21 cellular contexts compared by ENCODE assay signal in genomic region chr21:36902793-36903192, GRCh38.
DNase-seq lines count a peak whose midpoint lies in the region; ATAC-seq, FAIRE-seq and TF ChIP-seq lines count a peak whose summit lies in the region.
"Had no signal": no experiment of that assay in that cellular context is flagged by ENCODE, and none has a peak within 500 bp of the region (broad histone marks: within the 10 kb centered on the region; RNA-seq: fewer than 3 reads in every experiment).

No MANE protein-coding gene starts in this region.

- no peaks in the 10 kb centered on the region for H3K27me3 Mint-ChIP-seq in activated naive CD4-positive, alpha-beta T cell treated with anti-CD3 and anti-CD28 coated beads for 36 hours (ENCODE audit: low read depth)
- no peaks in the 10 kb centered on the region for H3K27me3 Mint-ChIP-seq in progenitor cell of endocrine pancreas
- H3K27me3 Mint-ChIP-seq: CD4-positive, alpha-beta memory T cell; natural killer cell treated with Interleukin-12 subunit alpha and Interleukin-12 subunit beta and Interleukin-15 and Interleukin-18, amount 100 ng/mL, for 72 hours; stimulated activated naive CD8-positive, alpha-beta T cell treated with anti-CD3 and anti-CD28 coated beads, Interleukin-15, Interleukin-2, amounts not matched to agents 100 ng/mL and 50 ng/mL, for 24 hours had no signal

- peak; percentile 58 to 74 for ATAC-seq in activated naive CD4-positive, alpha-beta T cell treated with anti-CD3 and anti-CD28 coated beads, Interleukin-2, amount 50 U/mL, for 72 hours
- ATAC-seq: foreskin keratinocyte, lower lobe of right lung had no signal

- no peaks in the 10 kb centered on the region for H3K4me1 Mint-ChIP-seq in activated naive CD4-positive, alpha-beta T cell treated with anti-CD3 and anti-CD28 coated beads for 36 hours (ENCODE audit: low read depth)
- H3K4me1 Mint-ChIP-seq in progenitor cell of endocrine pancreas (ENCODE audit: low read depth), result no peaks in the 10 kb centered on the region
- H3K4me1 Mint-ChIP-seq: CD4-positive, alpha-beta memory T cell; endodermal cell had no signal

- H4K20me1 ChIP-seq in MM.1S (ENCODE audit: insufficient read depth, low read length), result no peaks in the 10 kb centered on the region

- no peak for TF ChIP-seq CTCF in MM.1S (IDR thresholded peaks at IDR 0.05; ENCODE audit: low read length)
- TF ChIP-seq CTCF in bronchial epithelial cell (IDR thresholded peaks at IDR 0.05; ENCODE audit: insufficient read depth, low read length, severe bottlenecking), result no peak
- TF ChIP-seq CTCF in progenitor cell of endocrine pancreas (IDR thresholded peaks at IDR 0.05; ENCODE audit: unreplicated experiment), result no peak

- H3K79me2 ChIP-seq in MM.1S (ENCODE audit: low read length), result no peaks in the 10 kb centered on the region

- CTCF ChIA-PET in activated naive CD4-positive, alpha-beta T cell treated with anti-CD3 and anti-CD28 coated beads for 36 hours (lab: Charles Lee), result interaction anchor here (1.0 kb wide), 1 partner anchor 25 kb away, joined by 5 read pairs; no protein-coding TSS in a partner anchor

- H3K27ac Mint-ChIP-seq in activated naive CD4-positive, alpha-beta T cell treated with anti-CD3 and anti-CD28 coated beads, Interleukin-2, amount 50 U/mL, for 72 hours, result peak overlapping the region in 1 of 2 donors; percentile 29
- no peak overlapping the region for H3K27ac Mint-ChIP-seq in activated naive CD4-positive, alpha-beta T cell treated with anti-CD3 and anti-CD28 coated beads for 36 hours
- no peak overlapping the region for H3K27ac Mint-ChIP-seq in progenitor cell of endocrine pancreas
- H3K27ac Mint-ChIP-seq: endodermal cell; stimulated activated naive CD8-positive, alpha-beta T cell treated with anti-CD3 and anti-CD28 coated beads, Interleukin-15, Interleukin-2, amounts not matched to agents 100 ng/mL and 50 ng/mL, for 24 hours had no signal

- H3K9me3 Mint-ChIP-seq in activated naive CD4-positive, alpha-beta T cell treated with anti-CD3 and anti-CD28 coated beads, Interleukin-2, amount 50 U/mL, for 72 hours, result no peaks in the 10 kb centered on the region
- H3K9me3 Mint-ChIP-seq in activated naive CD4-positive, alpha-beta T cell treated with anti-CD3 and anti-CD28 coated beads for 36 hours, result no peaks in the 10 kb centered on the region
- H3K9me3 Mint-ChIP-seq in progenitor cell of endocrine pancreas (ENCODE audit: low read depth), result no peaks in the 10 kb centered on the region
- H3K9me3 Mint-ChIP-seq: activated T-cell treated with anti-CD3 and anti-CD28 coated beads, Interleukin-2, amount 50 U/mL, for 4 hours; CD4-positive, alpha-beta memory T cell; endodermal cell; natural killer cell treated with Interleukin-12 subunit alpha and Interleukin-12 subunit beta and Interleukin-15 and Interleukin-18, amount 100 ng/mL, for 72 hours; stimulated activated naive CD8-positive, alpha-beta T cell treated with anti-CD3 and anti-CD28 coated beads, Interleukin-15, Interleukin-2, amounts not matched to agents 100 ng/mL and 50 ng/mL, for 24 hours had no signal

- no peaks in the 10 kb centered on the region for H3K36me3 Mint-ChIP-seq in activated naive CD4-positive, alpha-beta T cell treated with anti-CD3 and anti-CD28 coated beads, Interleukin-2, amount 50 U/mL, for 72 hours
- H3K36me3 Mint-ChIP-seq in activated naive CD4-positive, alpha-beta T cell treated with anti-CD3 and anti-CD28 coated beads for 36 hours (ENCODE audit: low read depth), result no peaks in the 10 kb centered on the region
- H3K36me3 Mint-ChIP-seq in progenitor cell of endocrine pancreas (ENCODE audit: insufficient read depth), result no peaks in the 10 kb centered on the region
- H3K36me3 Mint-ChIP-seq: natural killer cell treated with Interleukin-12 subunit alpha and Interleukin-12 subunit beta and Interleukin-15 and Interleukin-18, amount 100 ng/mL, for 72 hours had no signal

- H3K27me3 ChIP-seq in MM.1S (replicated peaks; ENCODE audit: insufficient read depth, low read length), result no peaks in the 10 kb centered on the region
- no peaks in the 10 kb centered on the region for H3K27me3 ChIP-seq in bronchial epithelial cell (ENCODE audit: control insufficient read depth, insufficient read depth, low read length)
- H3K27me3 ChIP-seq: foreskin keratinocyte, SJSA1 had no signal

- no peaks in the 10 kb centered on the region for H3K9me2 ChIP-seq in MM.1S (replicated peaks; ENCODE audit: insufficient read depth, low read length)

- no peak overlapping the region for H3K9ac ChIP-seq in MM.1S (ENCODE audit: low read length)

- no peak overlapping the region for H3K4me3 Mint-ChIP-seq in activated naive CD4-positive, alpha-beta T cell treated with anti-CD3 and anti-CD28 coated beads for 36 hours
- no peak overlapping the region for H3K4me3 Mint-ChIP-seq in progenitor cell of endocrine pancreas (ENCODE audit: low read depth)
- H3K4me3 Mint-ChIP-seq: activated T-cell treated with anti-CD3 and anti-CD28 coated beads, Interleukin-2, amount 50 U/mL, for 4 hours; CD4-positive, alpha-beta memory T cell; endodermal cell; natural killer cell treated with Interleukin-12 subunit alpha and Interleukin-12 subunit beta and Interleukin-15 and Interleukin-18, amount 100 ng/mL, for 72 hours; stimulated activated naive CD8-positive, alpha-beta T cell treated with anti-CD3 and anti-CD28 coated beads, Interleukin-15, Interleukin-2, amounts not matched to agents 100 ng/mL and 50 ng/mL, for 24 hours had no signal

- H3K4me3 ChIP-seq in MM.1S (ENCODE audit: low read length) (no peak overlapping the region), bronchial epithelial cell (ENCODE audit: low read depth, low read length) (no peak overlapping the region)
- H3K4me3 ChIP-seq: lower lobe of right lung, SJSA1 had no signal

- peak; percentile 50 for FAIRE-seq in bronchial epithelial cell (lab: Jason Lieb, UNC)

- no peak overlapping the region for H2AFZ ChIP-seq in MM.1S (ENCODE audit: low read length)

- intact Hi-C loops in activated naive CD4-positive, alpha-beta T cell treated with anti-CD3 and anti-CD28 coated beads for 36 hours (cut with micrococcal nuclease), result no loop called here
- intact Hi-C loops in head of caudate nucleus (cut with DNase I), result no loop called here

- no peaks in the 10 kb centered on the region for H3F3A ChIP-seq in MM.1S (ENCODE audit: insufficient read depth, low read length)

- H3K27ac ChIP-seq in MM.1S (ENCODE audit: low read length), result no peak overlapping the region
- H3K27ac ChIP-seq: foreskin keratinocyte, lower lobe of right lung, SJSA1 had no signal

- no peaks in the 10 kb centered on the region for H3K4me1 ChIP-seq in MM.1S (ENCODE audit: low read length)
- H3K4me1 ChIP-seq: foreskin keratinocyte, lower lobe of right lung had no signal

- H3K36me3 ChIP-seq in MM.1S (replicated peaks; ENCODE audit: insufficient read depth, low read length), result no peaks in the 10 kb centered on the region
- H3K36me3 ChIP-seq in bronchial epithelial cell (ENCODE audit: control insufficient read depth, insufficient read depth, low read length), result peaks cover 3% of the 10 kb centered on the region
- H3K36me3 ChIP-seq: lower lobe of right lung, SJSA1 had no signal

- H3K9me3 ChIP-seq in MM.1S (replicated peaks; ENCODE audit: insufficient read depth, low read length), result no peaks in the 10 kb centered on the region
- H3K9me3 ChIP-seq: lower lobe of right lung, SJSA1 had no signal

- H3K4me2 ChIP-seq in MM.1S (ENCODE audit: low read depth, low read length), result no peak overlapping the region

- no peak for DNase-seq in activated naive CD4-positive, alpha-beta T cell treated with anti-CD3 and anti-CD28 coated beads, Interleukin-2, amount 50 U/mL, for 72 hours (ENCODE audit: low spot score in 2 of 2)
- DNase-seq in activated naive CD4-positive, alpha-beta T cell treated with anti-CD3 and anti-CD28 coated beads for 36 hours, result no peak
- DNase-seq in MM.1S (peak; percentile 23), bronchial epithelial cell (ENCODE audit: low read depth) (no peak), renal cortical epithelial cell (ENCODE audit: low read depth) (peak; percentile 15), head of caudate nucleus (no peak), DMS53 treated with DMSO at 0.1 percent for 48 hours (lab: John Stamatoyannopoulos, UW; ENCODE audit: unreplicated experiment) (no peak), progenitor cell of endocrine pancreas (ENCODE audit: low spot score, unreplicated experiment) (no peak)
- DNase-seq: ACHN; activated CD4-positive, alpha-beta T cell treated with anti-CD3 and anti-CD28 coated beads, Interleukin-2, amount 50 U/mL, for 1 hour; activated T-cell treated with anti-CD3 and anti-CD28 coated beads, Interleukin-2, amount 50 U/mL, for 4 hours; CD4-positive, alpha-beta memory T cell; DMS79 treated with DMSO at 0.1 percent for 48 hours; endodermal cell; foreskin keratinocyte; lower lobe of right lung; NCI-H1694; T1000 had no signal

Comparison
In these comparisons a context has a peak if more than half of its experiments do, and no peak if none do; other contexts are left out.
1. DNase-seq: peak in MM.1S (single experiment) and renal cortical epithelial cell (single experiment); none in activated naive CD4-positive, alpha-beta T cell treated with anti-CD3 and anti-CD28 coated beads, Interleukin-2, amount 50 U/mL, for 72 hours (0 of 2), activated naive CD4-positive, alpha-beta T cell treated with anti-CD3 and anti-CD28 coated beads for 36 hours (single experiment), bronchial epithelial cell (single experiment), head of caudate nucleus (0 of 42), DMS53 treated with DMSO at 0.1 percent for 48 hours (single experiment) and progenitor cell of endocrine pancreas (single experiment).